Comparison of ENCODE assay signal across 8 cellular contexts in genomic region chr20:34536798-34537394, GRCh38. TPM values are rescaled to one million over a fixed set of nuclear protein-coding genes. Genes with fewer than 3 reads are reported as not detected.
A peak's percentile ranks its signal among the peaks of the same experiment; 100 is the strongest.
DNase-seq lines count a peak whose midpoint lies in the region; ATAC-seq, FAIRE-seq and TF ChIP-seq lines count a peak whose summit lies in the region.

No MANE protein-coding gene starts in this region.

- CTCF ChIA-PET in CD8-positive, alpha-beta T cell (lab: Charles Lee), result interaction anchor here (0.9 to 3.3 kb wide), 6 partner anchors 12 to 233 kb away, joined by 3 to 17 read pairs (median 4); no protein-coding TSS in a partner anchor
- CTCF ChIA-PET in activated CD4-positive, alpha-beta memory T cell treated with anti-CD3 and anti-CD28 coated beads for 36 hours (lab: Charles Lee), result interaction anchor here (0.9 to 10.9 kb wide), 5 partner anchors 13 to 232 kb away, joined by 3 to 138 read pairs (median 5); partner anchors contain the start of gene TP53INP2
- CTCF ChIA-PET in PC-9 (lab: Charles Lee), result interaction anchor here (0.7 kb wide), 1 partner anchor 27 kb away, joined by 6 read pairs; no protein-coding TSS in a partner anchor

- H3K36me3 ChIP-seq in CD8-positive, alpha-beta T cell (ENCODE audit: insufficient read depth, low read length), result peaks cover 43% of the 10 kb centered on the region
- peaks cover 18% of the 10 kb centered on the region for H3K36me3 ChIP-seq in PC-9 (ENCODE audit: low read depth)
- H3K36me3 ChIP-seq in small intestine (ENCODE audit: control insufficient read depth in 2 of 2, insufficient read depth in 2 of 2, low read length in 2 of 2), result peaks cover 17 to 21% of the 10 kb centered on the region in 2 donors

- H2AFZ ChIP-seq in PC-9, result no peak overlapping the region

- no peaks in the 10 kb centered on the region for H4K20me1 ChIP-seq in PC-9 (ENCODE audit: insufficient read depth)

- H3K79me2 ChIP-seq in PC-9 (ENCODE audit: low read depth), result no peaks in the 10 kb centered on the region

- H3K27ac Mint-ChIP-seq in CD8-positive, alpha-beta T cell, result no peak overlapping the region
- no peak overlapping the region for H3K27ac Mint-ChIP-seq in activated CD4-positive, alpha-beta memory T cell treated with anti-CD3 and anti-CD28 coated beads for 36 hours

- no peaks in the 10 kb centered on the region for H3K27me3 ChIP-seq in CD8-positive, alpha-beta T cell (ENCODE audit: insufficient read depth, low read length)
- no peaks in the 10 kb centered on the region for H3K27me3 ChIP-seq in foreskin keratinocyte
- H3K27me3 ChIP-seq in PC-9 (ENCODE audit: insufficient read depth, low read depth), result no peaks in the 10 kb centered on the region
- no peaks in the 10 kb centered on the region for H3K27me3 ChIP-seq in small intestine (ENCODE audit: control insufficient read depth in 2 of 2, insufficient read depth in 2 of 2, low read length in 2 of 2)

- no peak overlapping the region for H3K4me3 ChIP-seq in CD8-positive, alpha-beta T cell (ENCODE audit: low read depth, low read length)
- no peak overlapping the region for H3K4me3 ChIP-seq in PC-9
- no peak overlapping the region for H3K4me3 ChIP-seq in small intestine (ENCODE audit: low read depth in 1 of 2, low read length in 2 of 2)

- H3K9me2 ChIP-seq in PC-9 (ENCODE audit: insufficient read depth), result no peaks in the 10 kb centered on the region

- H3K36me3 Mint-ChIP-seq in CD8-positive, alpha-beta T cell, result peaks cover 78% of the 10 kb centered on the region
- H3K36me3 Mint-ChIP-seq in activated CD4-positive, alpha-beta memory T cell treated with anti-CD3 and anti-CD28 coated beads for 36 hours, result peaks cover 25% of the 10 kb centered on the region

- peak; percentile 32 for ATAC-seq in CD8-positive, alpha-beta T cell
- peak; percentile 50 for ATAC-seq in foreskin keratinocyte

- H3K4me1 ChIP-seq in CD8-positive, alpha-beta T cell (ENCODE audit: insufficient read depth, low read length), result no peaks in the 10 kb centered on the region
- no peaks in the 10 kb centered on the region for H3K4me1 ChIP-seq in foreskin keratinocyte
- no peaks in the 10 kb centered on the region for H3K4me1 ChIP-seq in PC-9 (replicated peaks; ENCODE audit: insufficient read depth)
- no peaks in the 10 kb centered on the region for H3K4me1 ChIP-seq in small intestine (ENCODE audit: control insufficient read depth in 2 of 2, insufficient read depth in 1 of 2, low read depth in 1 of 2, low read length in 1 of 2)

- TF ChIP-seq CTCF in CD8-positive, alpha-beta T cell (IDR thresholded peaks at IDR 0.05), result no peak
- TF ChIP-seq CTCF in foreskin keratinocyte (conservative IDR thresholded peaks at IDR 0.05) (peak; percentile 55), PC-9 (conservative IDR thresholded peaks at IDR 0.05) (no peak)

- H3K4me1 Mint-ChIP-seq in CD8-positive, alpha-beta T cell (ENCODE audit: low read depth), result peaks cover 12% of the 10 kb centered on the region
- peaks cover 23% of the 10 kb centered on the region for H3K4me1 Mint-ChIP-seq in activated CD4-positive, alpha-beta memory T cell treated with anti-CD3 and anti-CD28 coated beads for 36 hours (ENCODE audit: low read depth)

- H3K9me3 Mint-ChIP-seq in CD8-positive, alpha-beta T cell, result no peaks in the 10 kb centered on the region
- no peaks in the 10 kb centered on the region for H3K9me3 Mint-ChIP-seq in activated CD4-positive, alpha-beta memory T cell treated with anti-CD3 and anti-CD28 coated beads for 36 hours

- WGBS in small intestine, 3 donors, result 72 to 85% (median 83%) methylated on average over 10 of the region's 10 CpGs

- H3K9me3 ChIP-seq in CD8-positive, alpha-beta T cell (ENCODE audit: low read length), result no peaks in the 10 kb centered on the region
- no peaks in the 10 kb centered on the region for H3K9me3 ChIP-seq in PC-9 (ENCODE audit: insufficient read depth, low read depth)
- H3K9me3 ChIP-seq in small intestine (ENCODE audit: control insufficient read depth, low read depth), result no peaks in the 10 kb centered on the region

- no peak for FAIRE-seq in small intestine (lab: Jason Lieb, UNC)

- intact Hi-C loops in CD8-positive, alpha-beta T cell (cut with DNase I, micrococcal nuclease), result loop anchor here in 1 of 2 experiments (1.0 kb wide), 1 partner anchor 232 kb away; no protein-coding TSS in a partner anchor
- intact Hi-C loops in activated CD4-positive, alpha-beta memory T cell treated with anti-CD3 and anti-CD28 coated beads for 36 hours (cut with micrococcal nuclease), result loop anchor here (10.0 kb wide), 1 partner anchor 228 kb away; no protein-coding TSS in a partner anchor
- intact Hi-C loops in PC-9 (cut with micrococcal nuclease; ENCODE audit: unreplicated experiment), result no loop called here

- no peak overlapping the region for H3K4me3 Mint-ChIP-seq in CD8-positive, alpha-beta T cell
- H3K4me3 Mint-ChIP-seq in activated CD4-positive, alpha-beta memory T cell treated with anti-CD3 and anti-CD28 coated beads for 36 hours, result no peak overlapping the region

- no peak overlapping the region for H3K27ac ChIP-seq in CD8-positive, alpha-beta T cell (ENCODE audit: low read depth, low read length)
- no peak overlapping the region for H3K27ac ChIP-seq in foreskin keratinocyte
- no peak overlapping the region for H3K27ac ChIP-seq in PC-9
- H3K27ac ChIP-seq in small intestine (ENCODE audit: low read depth in 1 of 2, low read length in 1 of 2), result no peak overlapping the region

- no peaks in the 10 kb centered on the region for H3K27me3 Mint-ChIP-seq in CD8-positive, alpha-beta T cell (ENCODE audit: low read depth)
- H3K27me3 Mint-ChIP-seq in activated CD4-positive, alpha-beta memory T cell treated with anti-CD3 and anti-CD28 coated beads for 36 hours, result no peaks in the 10 kb centered on the region

- BruUV-seq in PC-9 (replicated peaks; lab: Mats Ljungman, UMichigan), result no TSS peak

- peak in 3 of 7 experiments; percentile 37 to 57 (median 42) for DNase-seq in CD8-positive, alpha-beta T cell
- DNase-seq in Kasumi-1 (lab: John Stamatoyannopoulos, UW) (peak; percentile 86 to 87), foreskin keratinocyte (no peak), PC-9 (no peak), DMS153 treated with DMSO at 0.1 percent for 48 hours (lab: John Stamatoyannopoulos, UW; ENCODE audit: unreplicated experiment) (no peak), small intestine (no peak)
- peak; percentile 71 for DNase-seq in activated CD4-positive, alpha-beta memory T cell treated with anti-CD3 and anti-CD28 coated beads for 36 hours
- DNase-seq in stimulated activated CD4-positive, alpha-beta T cell treated with anti-CD3 and anti-CD28 coated beads, Interleukin-1b, Interleukin-23, amount 100 ng/mL, for 48 hours, result peak; percentile 48

- no peak overlapping the region for H3K4me2 ChIP-seq in PC-9

- POLR2A ChIA-PET in CD8-positive, alpha-beta T cell (lab: Charles Lee), result interaction anchor here (0.6 kb wide), 1 partner anchor 19 kb away, joined by 4 read pairs; no protein-coding TSS in a partner anchor
- POLR2A ChIA-PET in activated CD4-positive, alpha-beta memory T cell treated with anti-CD3 and anti-CD28 coated beads for 36 hours (lab: Charles Lee), result no interaction called here
- POLR2A ChIA-PET in PC-9 (lab: Charles Lee; ENCODE audit: unreplicated experiment), result no interaction called here

- H3F3A ChIP-seq in PC-9 (ENCODE audit: insufficient read depth, low read depth), result peaks cover 4% of the 10 kb centered on the region; the same call in 1 of the 2 replicates

RNA-seq across cellular contexts. Expression of gene DYNLRB1, which starts 20.7 kb away (rescaled TPM):
- 10 to 100 TPM; 34.9 to 38.0 TPM for total RNA-seq in CD8-positive, alpha-beta T cell
- 100 to 1,000 TPM; 101 to 108 TPM for total RNA-seq in activated CD4-positive, alpha-beta memory T cell treated with anti-CD3 and anti-CD28 coated beads for 36 hours
- total RNA-seq in foreskin keratinocyte (180 and 188 TPM in 2 replicates), PC-9 (2021) (145 and 179 TPM in 2 replicates)
- polyA plus RNA-seq in foreskin keratinocyte (297 and 306 TPM in 2 replicates), small intestine (100 to 1,000 TPM; 147 to 306 (median 260) TPM)

RNA-seq across cellular contexts. Expression of gene MAP1LC3A, which starts 21.6 kb away (rescaled TPM):
- 10 to 100 TPM; 19.4 to 22.4 TPM for total RNA-seq in CD8-positive, alpha-beta T cell
- 1 to 10 TPM; 4.6 to 5.6 TPM for total RNA-seq in activated CD4-positive, alpha-beta memory T cell treated with anti-CD3 and anti-CD28 coated beads for 36 hours
- total RNA-seq in foreskin keratinocyte (3.9 and 4.9 TPM in 2 replicates), PC-9 (2021) (not detected in 2 replicates)
- polyA plus RNA-seq in foreskin keratinocyte (4.8 and 6.2 TPM in 2 replicates), small intestine (10 to 100 TPM; 49.4 to 83.6 (median 57.8) TPM)

Comparison
In these comparisons a context has a peak if more than half of its experiments do, and no peak if none do; other contexts are left out.
1. DNase-seq: peak in Kasumi-1 (2 of 2), activated CD4-positive, alpha-beta memory T cell treated with anti-CD3 and anti-CD28 coated beads for 36 hours (single experiment) and stimulated activated CD4-positive, alpha-beta T cell treated with anti-CD3 and anti-CD28 coated beads, Interleukin-1b, Interleukin-23, amount 100 ng/mL, for 48 hours (single experiment); none in foreskin keratinocyte (0 of 2), PC-9 (0 of 2), DMS153 treated with DMSO at 0.1 percent for 48 hours (single experiment) and small intestine (single experiment).